ENCODE assay signal across 8 cellular contexts in genomic region chr19:5154129-5154798, GRCh38.
DNase-seq lines count a peak whose midpoint lies in the region; ATAC-seq, FAIRE-seq and TF ChIP-seq lines count a peak whose summit lies in the region.

No MANE protein-coding gene starts in this region.

- H3K4me1 ChIP-seq in OCI-LY7 (ENCODE audit: insufficient read depth, low read length, poor library complexity, severe bottlenecking) (no peaks in the 10 kb centered on the region), HepG2 (ENCODE audit: insufficient read depth, low read length) (peaks cover 6% of the 10 kb centered on the region), upper lobe of right lung (no peaks in the 10 kb centered on the region)

- H2AFZ ChIP-seq in OCI-LY7 (ENCODE audit: low read length) (no peak overlapping the region), HepG2 (ENCODE audit: low read length) (no peak overlapping the region)

- POLR2A ChIA-PET in OCI-LY7 (lab: Charles Lee) (no interaction called here), HepG2 (lab: Yijun Ruan, JAX) (no interaction called here)

- H3K79me2 ChIP-seq in OCI-LY7 (ENCODE audit: insufficient read depth, low read depth, low read length) (no peaks in the 10 kb centered on the region), HepG2 (ENCODE audit: insufficient read depth, low read length) (no peaks in the 10 kb centered on the region)

- H3K27me3 ChIP-seq in HepG2 (ENCODE audit: control insufficient read depth in 1 of 2, insufficient read depth in 2 of 2, low read length in 2 of 2) (no peaks in the 10 kb centered on the region), upper lobe of right lung (no peaks in the 10 kb centered on the region)

- H3K9ac ChIP-seq in HepG2 (ENCODE audit: insufficient read depth, low read depth, low read length): no peak overlapping the region

- H3K4me2 ChIP-seq in OCI-LY7 (ENCODE audit: low read length) (no peak overlapping the region), HepG2 (ENCODE audit: low read depth, low read length) (no peak overlapping the region)

- in situ Hi-C loops in astrocyte of the cerebellum (cut with HindIII; ENCODE audit: low sequenced_read_pairs) (no loop called here), HepG2 (cut with HindIII; ENCODE audit: extremely low pct_ligation_motif_present, low pct_unique_long_range_greater_than_20kb) (no loop called here)

- FAIRE-seq in HepG2 (lab: Jason Lieb, UNC) (peak; percentile 28), urothelium cell line (lab: Jason Lieb, UNC) (no peak)

- intact Hi-C loops in OCI-LY7 (cut with micrococcal nuclease; ENCODE audit: unreplicated experiment): no loop called here
- intact Hi-C loops in HepG2 (cut with micrococcal nuclease; ENCODE audit: unreplicated experiment): loop anchor here (5.0 kb wide), 1 partner anchor 107 kb away; no protein-coding TSS in a partner anchor
- intact Hi-C loops in upper lobe of right lung (cut with DNase I): no loop called here

- H3K4me3 ChIP-seq in OCI-LY7 (ENCODE audit: low read depth, low read length, poor library complexity, severe bottlenecking): no peak overlapping the region
- H3K4me3 ChIP-seq in astrocyte of the cerebellum (ENCODE audit: low read depth, low read length): no peak overlapping the region
- H3K4me3 ChIP-seq in HepG2 (replicated peaks in 1 of 3; ENCODE audit: insufficient read depth in 1 of 3, low read depth in 2 of 3, low read length in 3 of 3): no peak overlapping the region
- H3K4me3 ChIP-seq in upper lobe of right lung: no peak overlapping the region

- H3K27ac ChIP-seq in OCI-LY7 (ENCODE audit: low read depth, low read length, poor library complexity, severe bottlenecking): no peak overlapping the region
- H3K27ac ChIP-seq in HepG2 (ENCODE audit: extremely low read length, insufficient read depth, low read length): no peak overlapping the region
- no peak overlapping the region for H3K27ac ChIP-seq in upper lobe of right lung

- TF ChIP-seq CTCF in GM12874 (IDR thresholded peaks at IDR 0.05; ENCODE audit: insufficient read depth, low read depth, low read length): peak; percentile 75
- peak; percentile 74 for TF ChIP-seq CTCF in OCI-LY7 (conservative IDR thresholded peaks at IDR 0.05; ENCODE audit: low read length)
- TF ChIP-seq CTCF in astrocyte of the cerebellum (IDR thresholded peaks at IDR 0.05; ENCODE audit: low read depth, low read length, missing control alignments): peak; percentile 58
- peak; percentile 82 for TF ChIP-seq CTCF in HepG2 (CRISPR knock-in tag; IDR thresholded peaks at IDR 0.05)
- peak; percentile 28 for TF ChIP-seq CTCF in upper lobe of right lung (IDR thresholded peaks at IDR 0.05)

- CTCF ChIA-PET in OCI-LY7 (lab: Charles Lee; ENCODE audit: unreplicated experiment) (no interaction called here), HepG2 (lab: Yijun Ruan, JAX; ENCODE audit: low intra/inter-chr PET ratio, low total read pairs) (interaction anchor here (1.3 kb wide), 1 partner anchor 106 kb away, joined by 11 read pairs; no protein-coding TSS in a partner anchor)

- ATAC-seq in HepG2 (peak; percentile 84), upper lobe of right lung (peak; percentile 52), GM19395 (IDR thresholded peaks at IDR 0.05; ENCODE audit: unreplicated experiment) (no peak), GM21390 (IDR thresholded peaks at IDR 0.05; ENCODE audit: unreplicated experiment) (no peak)

- H3K9me3 ChIP-seq in OCI-LY7 (ENCODE audit: low read length) (no peaks in the 10 kb centered on the region), HepG2 (ENCODE audit: low read length) (no peaks in the 10 kb centered on the region), upper lobe of right lung (peaks cover 8% of the 10 kb centered on the region)

- BruUV-seq in OCI-LY7 (replicated peaks; lab: Mats Ljungman, UMichigan) (no TSS peak), HepG2 (replicated peaks; lab: Mats Ljungman, UMichigan) (no TSS peak)

- no peaks in the 10 kb centered on the region for H3K36me3 ChIP-seq in OCI-LY7 (ENCODE audit: insufficient read depth, low read length)
- H3K36me3 ChIP-seq in HepG2 (replicated peaks in 1 of 2; ENCODE audit: control insufficient read depth in 1 of 2, insufficient read depth in 2 of 2, low read length in 2 of 2): no peaks in the 10 kb centered on the region
- peaks cover 18% of the 10 kb centered on the region for H3K36me3 ChIP-seq in upper lobe of right lung

- no peak for TF ChIP-seq POLR2A in HepG2 (IDR thresholded peaks at IDR 0.05; ENCODE audit: insufficient read depth in 1 of 2, low read depth in 2 of 2, low read length in 2 of 2)

- no peaks in the 10 kb centered on the region for H3K9me2 ChIP-seq in OCI-LY7 (ENCODE audit: insufficient read depth, low read length)

- TF ChIP-seq RAD21 in HepG2 (CRISPR knock-in tag; IDR thresholded peaks at IDR 0.05): no peak

- 52% methylated on average over 10 of the region's 17 CpGs for WGBS in HepG2 (ENCODE audit: low lambda C conversion rate)

- TF ChIP-seq EP300 in HepG2 (IDR thresholded peaks at IDR 0.05; ENCODE audit: low read depth in 2 of 2, low read length in 2 of 2): no peak
- no peak for TF ChIP-seq EP300 in HepG2 (CRISPR knock-in tag; IDR thresholded peaks at IDR 0.05; ENCODE audit: borderline replicate concordance)

- H4K20me1 ChIP-seq in OCI-LY7 (ENCODE audit: insufficient read depth, low read length) (no peaks in the 10 kb centered on the region), HepG2 (ENCODE audit: insufficient read depth, low read length) (no peaks in the 10 kb centered on the region)

- peak; percentile 49 for DNase-seq in OCI-LY7 (ENCODE audit: low spot score)
- no peak for DNase-seq in astrocyte of the cerebellum (ENCODE audit: low read depth)
- peak; percentile 52 for DNase-seq in HepG2 (ENCODE audit: low spot score)
- peak; percentile 66 for DNase-seq in upper lobe of right lung
- no peak for DNase-seq in urothelium cell line (ENCODE audit: low spot score)

TF ChIP-seq in HepG2, 621 proteins besides CTCF, POLR2A, EP300 and RAD21 (continues in another document):
- TF ChIP-seq PBX2 (CRISPR knock-in tag; IDR thresholded peaks at IDR 0.05): no peak
- TF ChIP-seq MED13 (CRISPR knock-in tag; IDR thresholded peaks at IDR 0.05): no peak
- TF ChIP-seq ISX (CRISPR knock-in tag; conservative IDR thresholded peaks at IDR 0.05): no peak
- TF ChIP-seq ZNF138 (CRISPR knock-in tag; IDR thresholded peaks at IDR 0.05; ENCODE audit: low read depth): no peak
- peak; percentile 24; the same call in 1 of the 2 replicates for TF ChIP-seq HNF4A (CRISPR knock-in tag; IDR thresholded peaks at IDR 0.05)
- TF ChIP-seq POLR2G (IDR thresholded peaks at IDR 0.05; ENCODE audit: low read depth, low read length): peak; percentile 49
- 0 out of 2 replicates have a peak, but pooled peaks have one; percentile 18 for TF ChIP-seq ZNF574 (CRISPR knock-in tag; IDR thresholded peaks at IDR 0.05)
- peak; percentile 45; the same call in 1 of the 2 replicates for TF ChIP-seq ZFX (CRISPR knock-in tag; IDR thresholded peaks at IDR 0.05; ENCODE audit: low read depth)
- TF ChIP-seq TMF1 (CRISPR knock-in tag; IDR thresholded peaks at IDR 0.05; ENCODE audit: low read depth): no peak
- 0 out of 2 replicates have a peak, but pooled peaks have one; percentile 22 for TF ChIP-seq SMC3 (IDR thresholded peaks at IDR 0.05; ENCODE audit: low read length)
- no peak for TF ChIP-seq ZNF737 (CRISPR knock-in tag; IDR thresholded peaks at IDR 0.05; ENCODE audit: borderline replicate concordance)
- TF ChIP-seq PTBP1 (IDR thresholded peaks at IDR 0.05; ENCODE audit: low read depth, low read length, poor library complexity, severe bottlenecking): no peak
- TF ChIP-seq MAX (IDR thresholded peaks at IDR 0.05): peak; percentile 21; the same call in 1 of the 2 replicates

Comparison
In these comparisons a context has a peak if more than half of its experiments do, and no peak if none do; other contexts are left out.
1. CTCF ChIP-seq: peak in every context shown above with its lines; median percentile 82 in HepG2; 75 in GM12874; 74 in OCI-LY7; 58 in astrocyte of the cerebellum; 28 in upper lobe of right lung.
2. DNase-seq: peak in OCI-LY7 (single experiment), HepG2 (single experiment) and upper lobe of right lung (single experiment); none in astrocyte of the cerebellum (single experiment) and urothelium cell line (single experiment).
3. ATAC-seq: peak in HepG2 (single experiment) and upper lobe of right lung (single experiment); none in GM19395 (single experiment) and GM21390 (single experiment).